Comparison of ENCODE assay signal across 19 cellular contexts in the genomic region with DNA sequence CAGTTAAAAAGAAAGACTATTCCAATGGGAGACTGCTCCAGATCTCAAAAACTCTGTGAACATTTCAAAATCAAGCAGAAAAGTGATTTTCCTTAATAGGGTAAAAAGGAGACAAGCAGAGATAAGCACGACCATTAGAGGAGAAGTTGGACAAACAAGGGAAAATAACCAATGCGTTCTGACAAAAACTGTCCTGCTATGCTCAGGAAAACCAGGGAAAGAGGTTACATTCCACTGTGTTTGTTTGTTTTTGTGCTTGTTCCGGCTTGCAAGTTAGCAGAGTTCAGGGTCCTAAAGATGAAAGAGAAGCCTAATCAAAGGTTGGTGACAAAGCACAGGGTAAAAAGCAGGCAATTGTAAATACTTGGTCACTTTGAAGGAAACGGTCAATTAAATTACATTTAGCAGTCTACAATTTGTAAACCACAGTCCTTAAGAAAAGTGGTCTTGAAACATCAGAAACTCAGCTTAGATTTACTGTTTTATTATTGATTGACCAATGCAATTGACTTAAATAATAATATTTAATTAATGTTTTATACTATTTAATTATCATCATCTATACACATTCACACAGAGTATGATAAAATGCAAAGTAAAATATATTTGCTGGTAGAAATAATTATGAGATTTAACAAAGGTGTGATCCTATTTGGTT.
DNase-seq lines count a peak whose midpoint lies in the region; ATAC-seq, FAIRE-seq and TF ChIP-seq lines count a peak whose summit lies in the region.
"Had no signal": no experiment of that assay in that cellular context is flagged by ENCODE, and none has a peak within 500 bp of the region (broad histone marks: within the 10 kb centered on the region; RNA-seq: fewer than 3 reads in every experiment).

No MANE protein-coding gene starts in this region.

- intact Hi-C loops in dorsolateral prefrontal cortex (cut with DNase I): no loop called here
- intact Hi-C loops in HepG2 (cut with micrococcal nuclease; ENCODE audit: unreplicated experiment): loop anchor here (1.0 to 5.0 kb wide), 4 partner anchors 43 to 136 kb away; no protein-coding TSS in a partner anchor
- intact Hi-C loops in MCF 10A (cut with micrococcal nuclease): no loop called here
- intact Hi-C loops in adrenal gland (cut with DNase I): no loop called here

- peak; percentile 97 for FAIRE-seq in HepG2 (lab: Jason Lieb, UNC)
- FAIRE-seq: G401.6, GM12892, HTR-8/SVneo, K562 had no signal

- POLR2A ChIA-PET in HepG2 (lab: Yijun Ruan, JAX): interaction anchor here (3.1 kb wide), 1 partner anchor 43 kb away, joined by 31 read pairs; no protein-coding TSS in a partner anchor
- POLR2A ChIA-PET in MCF 10A (lab: Yijun Ruan, JAX): no interaction called here

- H3F3A ChIP-seq in neural progenitor cell (ENCODE audit: low read depth): peaks cover 7% of the 10 kb centered on the region

- peaks cover 5% of the 10 kb centered on the region for H3K4me1 Mint-ChIP-seq in neural progenitor cell
- H3K4me1 Mint-ChIP-seq in MCF 10A (ENCODE audit: insufficient read depth, unreplicated experiment): no peaks in the 10 kb centered on the region

- CTCF ChIA-PET in HepG2 (lab: Yijun Ruan, JAX; ENCODE audit: low intra/inter-chr PET ratio, low total read pairs): no interaction called here
- CTCF ChIA-PET in MCF 10A (lab: Yijun Ruan, JAX): interaction anchor here (0.7 kb wide), 1 partner anchor 133 kb away, joined by 3 read pairs; no protein-coding TSS in a partner anchor

- H3K4me1 ChIP-seq in HepG2 (ENCODE audit: insufficient read depth, low read length) (peaks cover 56% of the 10 kb centered on the region), neural progenitor cell (peaks cover 13% of the 10 kb centered on the region), adrenal gland (replicated peaks in 1 of 2) (no peaks in the 10 kb centered on the region)

- H3K36me3 ChIP-seq in HepG2 (replicated peaks in 1 of 2; ENCODE audit: control insufficient read depth in 1 of 2, insufficient read depth in 2 of 2, low read length in 2 of 2): no peaks in the 10 kb centered on the region; a peak in 1 of 5 replicates
- H3K36me3 ChIP-seq in neural progenitor cell: no peaks in the 10 kb centered on the region
- no peaks in the 10 kb centered on the region for H3K36me3 ChIP-seq in adrenal gland (replicated peaks in 1 of 2)

- H3K27ac ChIP-seq in dorsolateral prefrontal cortex (peak overlapping the region in 42 of 59 donors; percentile 6 to 82 (median 66)), HepG2 (ENCODE audit: extremely low read length, insufficient read depth, low read length) (peak overlapping the region; percentile 97), neural progenitor cell (peak overlapping the region; percentile 47), adrenal gland (no peak overlapping the region)

- no peaks in the 10 kb centered on the region for H3K79me2 ChIP-seq in HepG2 (ENCODE audit: insufficient read depth, low read length)
- no peaks in the 10 kb centered on the region for H3K79me2 ChIP-seq in neural progenitor cell (ENCODE audit: low read depth)

- DNase-seq in ELF-1 (ENCODE audit: low read depth, low spot score): peak; percentile 25
- no peak for DNase-seq in dorsolateral prefrontal cortex
- peak; percentile 97 for DNase-seq in HepG2 (ENCODE audit: low spot score)
- DNase-seq in neural progenitor cell (ENCODE audit: low spot score): peak; percentile 8
- DNase-seq in MCF 10A (ENCODE audit: unreplicated experiment): no peak
- no peak for DNase-seq in activated naive CD4-positive, alpha-beta T cell treated with Interleukin-2 at 50 U/mL for 16 hours
- no peak for DNase-seq in adrenal gland
- DNase-seq: DMS79, GOT3, HFFc6, NCI-H1694, NCI-H2107, NCI-H524, SHP77 treated with DMSO at 0.1 percent for 48 hours had no signal

- ATAC-seq in HepG2: peak; percentile 99
- ATAC-seq in GM19463 (IDR thresholded peaks at IDR 0.05; ENCODE audit: unreplicated experiment): no peak
- ATAC-seq: K562 had no signal

- H3K4me3 ChIP-seq in dorsolateral prefrontal cortex (no peak overlapping the region), HepG2 (replicated peaks in 1 of 3; ENCODE audit: insufficient read depth in 1 of 3, low read depth in 2 of 3, low read length in 3 of 3) (no peak overlapping the region), neural progenitor cell (no peak overlapping the region), adrenal gland (no peak overlapping the region)
- H3K4me3 ChIP-seq: K562 had no signal

- H3K27ac Mint-ChIP-seq in neural progenitor cell (peak overlapping the region; percentile 22), MCF 10A (ENCODE audit: low read depth, unreplicated experiment) (no peak overlapping the region)
- H3K27ac Mint-ChIP-seq: HFFc6 had no signal

- H4K20me1 ChIP-seq in HepG2 (ENCODE audit: insufficient read depth, low read length) (no peaks in the 10 kb centered on the region), neural progenitor cell (ENCODE audit: low read depth) (no peaks in the 10 kb centered on the region)

- TF ChIP-seq EP300 in HepG2 (IDR thresholded peaks at IDR 0.05; ENCODE audit: low read depth in 2 of 2, low read length in 2 of 2) (peak; percentile 91 to 100; a peak in 3 of 4 replicates), HepG2 (CRISPR knock-in tag; IDR thresholded peaks at IDR 0.05; ENCODE audit: borderline replicate concordance) (peak; percentile 99)

- H3K9ac ChIP-seq in HepG2 (ENCODE audit: insufficient read depth, low read depth, low read length) (peak overlapping the region; percentile 64), neural progenitor cell (no peak overlapping the region)

- WGBS in HepG2 (ENCODE audit: low lambda C conversion rate): 0% methylated on average over 4 of the region's 4 CpGs
- WGBS in adrenal gland, 4 donors: 14 to 26% (median 20%) methylated on average over 4 of the region's 4 CpGs

- no peak for TF ChIP-seq RAD21 in HepG2 (CRISPR knock-in tag; IDR thresholded peaks at IDR 0.05)

- in situ Hi-C loops in HepG2 (cut with HindIII; ENCODE audit: extremely low pct_ligation_motif_present, low pct_unique_long_range_greater_than_20kb): no loop called here

- TF ChIP-seq CTCF in dorsolateral prefrontal cortex (IDR thresholded peaks at IDR 0.05 in 54 of 56, conservative IDR thresholded peaks at IDR 0.05 in 2 of 56; ENCODE audit: low read depth in 1 of 56, partially characterized antibody in 56 of 56) (no peak), HepG2 (CRISPR knock-in tag; IDR thresholded peaks at IDR 0.05) (no peak), neural progenitor cell (IDR thresholded peaks at IDR 0.05) (no peak), MCF 10A (IDR thresholded peaks at IDR 0.05; ENCODE audit: unreplicated experiment) (no peak), adrenal gland (IDR thresholded peaks at IDR 0.05) (no peak)

- H3K36me3 Mint-ChIP-seq in neural progenitor cell (no peaks in the 10 kb centered on the region), MCF 10A (ENCODE audit: insufficient read depth, unreplicated experiment) (no peaks in the 10 kb centered on the region)

- no peaks in the 10 kb centered on the region for H3K27me3 Mint-ChIP-seq in neural progenitor cell (ENCODE audit: insufficient read depth, low read depth)
- no peaks in the 10 kb centered on the region for H3K27me3 Mint-ChIP-seq in MCF 10A (ENCODE audit: insufficient read depth, unreplicated experiment)

- TF ChIP-seq POLR2A in HepG2 (IDR thresholded peaks at IDR 0.05; ENCODE audit: insufficient read depth in 1 of 2, low read depth in 2 of 2, low read length in 2 of 2) (no peak), adrenal gland (IDR thresholded peaks at IDR 0.05) (no peak)

- BruUV-seq in HepG2 (replicated peaks; lab: Mats Ljungman, UMichigan) (no TSS peak), MCF 10A (replicated peaks; lab: Mats Ljungman, UMichigan) (no TSS peak)

- H3K9me3 ChIP-seq in HepG2 (ENCODE audit: low read length) (peaks cover 5% of the 10 kb centered on the region; the same call in 1 of the 2 replicates), neural progenitor cell (ENCODE audit: low read depth) (no peaks in the 10 kb centered on the region), adrenal gland (replicated peaks in 1 of 3) (no peaks in the 10 kb centered on the region)

- H3K9me3 Mint-ChIP-seq in neural progenitor cell (peaks cover 4% of the 10 kb centered on the region), MCF 10A (ENCODE audit: unreplicated experiment) (no peaks in the 10 kb centered on the region)
- H3K9me3 Mint-ChIP-seq: HFFc6 had no signal

- no peak overlapping the region for H2AFZ ChIP-seq in HepG2 (ENCODE audit: low read length)
- no peak overlapping the region for H2AFZ ChIP-seq in neural progenitor cell (replicated peaks)

- H3K27me3 ChIP-seq in dorsolateral prefrontal cortex: peaks cover 0 to 40% (median 7%) of the 10 kb centered on the region in 45 donors
- no peaks in the 10 kb centered on the region for H3K27me3 ChIP-seq in HepG2 (ENCODE audit: control insufficient read depth in 1 of 2, insufficient read depth in 2 of 2, low read length in 2 of 2)
- H3K27me3 ChIP-seq in neural progenitor cell: no peaks in the 10 kb centered on the region
- peaks cover 14% of the 10 kb centered on the region for H3K27me3 ChIP-seq in adrenal gland

- H3K4me2 ChIP-seq in HepG2 (ENCODE audit: low read depth, low read length) (peak overlapping the region; percentile 36; the same call in 1 of the 2 replicates), neural progenitor cell (peak overlapping the region; percentile 46)

- H3K4me3 Mint-ChIP-seq in neural progenitor cell (no peak overlapping the region), MCF 10A (ENCODE audit: unreplicated experiment) (no peak overlapping the region)
- H3K4me3 Mint-ChIP-seq: HFFc6 had no signal

TF ChIP-seq in HepG2, 621 proteins besides CTCF, POLR2A, EP300 and RAD21 (continues in another document):
- TF ChIP-seq ZFP41 (CRISPR knock-in tag; IDR thresholded peaks at IDR 0.05; ENCODE audit: borderline replicate concordance): no peak
- TF ChIP-seq ZNF674 (CRISPR knock-in tag; IDR thresholded peaks at IDR 0.05; ENCODE audit: low read depth): no peak
- TF ChIP-seq BHLHE40 (IDR thresholded peaks at IDR 0.05; ENCODE audit: low read length): no peak

Comparison
In these comparisons a context has a peak if more than half of its experiments do, and no peak if none do; other contexts are left out.
1. DNase-seq: peak in ELF-1 (single experiment), HepG2 (single experiment) and neural progenitor cell (single experiment); none in dorsolateral prefrontal cortex (0 of 10), MCF 10A (single experiment), activated naive CD4-positive, alpha-beta T cell treated with Interleukin-2 at 50 U/mL for 16 hours (single experiment) and adrenal gland (0 of 7).
2. H3K27ac ChIP-seq: peak in dorsolateral prefrontal cortex (42 of 59), HepG2 (single experiment) and neural progenitor cell (single experiment); none in adrenal gland (0 of 5).